In the genomic region with DNA sequence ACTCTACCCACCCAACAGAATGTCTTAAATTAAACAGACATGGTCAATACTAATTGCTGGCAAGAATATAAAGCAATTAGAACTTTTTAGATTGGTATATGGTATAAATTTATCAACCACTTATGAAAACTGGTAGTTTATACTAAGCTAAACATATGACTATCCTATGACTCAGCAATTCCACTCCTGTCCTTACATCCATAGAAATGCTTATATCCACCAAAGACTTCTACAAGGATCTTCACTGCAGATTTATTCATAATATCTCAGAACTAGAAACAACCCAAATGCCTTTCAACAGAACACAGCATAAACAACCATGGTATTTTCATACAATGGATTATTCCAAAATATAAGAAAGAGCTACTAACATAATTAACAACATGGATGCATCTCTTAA, we compare ENCODE assay signal across 15 cellular contexts. TPM values are rescaled to one million over a fixed set of nuclear protein-coding genes. Genes with fewer than 3 reads are reported as not detected.
DNase-seq lines count a peak whose midpoint lies in the region; ATAC-seq, FAIRE-seq and TF ChIP-seq lines count a peak whose summit lies in the region.
"Had no signal": no experiment of that assay in that cellular context is flagged by ENCODE, and none has a peak within 500 bp of the region (broad histone marks: within the 10 kb centered on the region; RNA-seq: fewer than 3 reads in every experiment).

No MANE protein-coding gene starts in this region.

- peaks cover 0 to 5% of the 10 kb centered on the region in 2 donors for H3K9me3 ChIP-seq in CD4-positive, alpha-beta memory T cell (ENCODE audit: control insufficient read depth in 1 of 2, low read length in 2 of 2)
- H3K9me3 ChIP-seq in Karpas-422 (ENCODE audit: low read length) = peaks cover 17% of the 10 kb centered on the region
- H3K9me3 ChIP-seq in K562 (replicated peaks; ENCODE audit: control insufficient read depth, insufficient read depth, low read depth, low read length) = no peaks in the 10 kb centered on the region; the same call in 1 of the 2 replicates

- TF ChIP-seq POLR2A in K562 (conservative IDR thresholded peaks at IDR 0.05) = no peak

- ATAC-seq in K562 (no peak), GM21390 (IDR thresholded peaks at IDR 0.05; ENCODE audit: unreplicated experiment) (no peak)
- ATAC-seq: GM23338 had no signal

- H3K36me3 Mint-ChIP-seq in CD4-positive, alpha-beta memory T cell = peaks cover 56 to 66% of the 10 kb centered on the region in 2 donors

- no peak overlapping the region for H3K4me2 ChIP-seq in Karpas-422 (ENCODE audit: low read depth, low read length, poor library complexity, severe bottlenecking)
- H3K4me2 ChIP-seq in K562 (ENCODE audit: insufficient read depth, low read length) = no peak overlapping the region
- H3K4me2 ChIP-seq: GM23338 had no signal

- POLR2A ChIA-PET in CD4-positive, alpha-beta memory T cell (lab: Charles Lee; ENCODE audit: partially characterized antibody) = no interaction called here
- POLR2A ChIA-PET in K562 (lab: Yijun Ruan, JAX) = interaction anchor here (0.6 to 1.2 kb wide), 3 partner anchors 8 to 220 kb away, joined by 3 read pairs; no protein-coding TSS in a partner anchor

- no peak overlapping the region for H3K9ac ChIP-seq in Karpas-422 (ENCODE audit: low read length)
- no peak overlapping the region for H3K9ac ChIP-seq in K562 (ENCODE audit: insufficient read depth in 1 of 2, low read depth in 2 of 2, low read length in 2 of 2)

- BruUV-seq in K562 (replicated peaks; lab: Mats Ljungman, UMichigan) = no TSS peak

- H3K27me3 ChIP-seq in CD4-positive, alpha-beta memory T cell (ENCODE audit: insufficient read depth, low read length) = no peaks in the 10 kb centered on the region
- no peaks in the 10 kb centered on the region for H3K27me3 ChIP-seq in Karpas-422 (ENCODE audit: low read length)
- no peaks in the 10 kb centered on the region for H3K27me3 ChIP-seq in K562 (ENCODE audit: control insufficient read depth in 2 of 2, insufficient read depth in 2 of 2, low read length in 2 of 2)

- peaks cover 47 to 76% (median 60%) of the 10 kb centered on the region in 4 donors for H3K4me1 Mint-ChIP-seq in CD4-positive, alpha-beta memory T cell

- H3K79me2 ChIP-seq in Karpas-422 (ENCODE audit: low read length) = peaks cover 74% of the 10 kb centered on the region
- peaks cover 53% of the 10 kb centered on the region for H3K79me2 ChIP-seq in K562 (ENCODE audit: control insufficient read depth, insufficient read depth, low read length)

- no peaks in the 10 kb centered on the region for H3K9me1 ChIP-seq in K562 (ENCODE audit: control insufficient read depth, insufficient read depth, low read length)

- H2AFZ ChIP-seq in Karpas-422 (ENCODE audit: low read length) (no peak overlapping the region), K562 (ENCODE audit: low read depth, low read length) (no peak overlapping the region)
- H2AFZ ChIP-seq: GM23338 had no signal

- TF ChIP-seq CTCF in K562 (IDR thresholded peaks at IDR 0.05 in 2 of 3, conservative IDR thresholded peaks at IDR 0.05 in 1 of 3; ENCODE audit: insufficient read depth in 2 of 3, low read depth in 1 of 3, low read length in 3 of 3) (no peak), fibroblast of pulmonary artery (IDR thresholded peaks at IDR 0.05; ENCODE audit: low read length, missing control alignments) (no peak)

- no peak for TF ChIP-seq RAD21 in K562 (CRISPR knock-in tag; conservative IDR thresholded peaks at IDR 0.05 in 1 of 2, IDR thresholded peaks at IDR 0.05 in 1 of 2)

- H3K27ac Mint-ChIP-seq in CD4-positive, alpha-beta memory T cell = peak overlapping the region in 5 of 7 donors; percentile 1 to 74 (median 36)
- H3K27ac Mint-ChIP-seq: activated CD4-positive, alpha-beta T cell treated with anti-CD3 and anti-CD28 coated beads, Interleukin-2, amount 10 ng/mL, durations not matched to agents 7 days and 5 days; activated naive CD8-positive, alpha-beta T cell treated with anti-CD3 and anti-CD28 coated beads for 36 hours; GM23338 had no signal

- no peak overlapping the region for H3K4me3 ChIP-seq in CD4-positive, alpha-beta memory T cell (ENCODE audit: low read length in 2 of 2)
- 0 out of 2 replicates have a peak overlapping the region, but pooled peaks have one; percentile 7 for H3K4me3 ChIP-seq in Karpas-422 (ENCODE audit: low read length)
- H3K4me3 ChIP-seq in K562 = no peak overlapping the region
- no peak overlapping the region for H3K4me3 ChIP-seq in fibroblast of pulmonary artery (replicated peaks; ENCODE audit: low read depth, low read length)
- H3K4me3 ChIP-seq: GM23338 had no signal

- TF ChIP-seq EP300 in K562 (IDR thresholded peaks at IDR 0.05; ENCODE audit: low read length) = no peak

- H3K4me3 Mint-ChIP-seq in CD4-positive, alpha-beta memory T cell = no peak overlapping the region
- H3K4me3 Mint-ChIP-seq: activated CD4-positive, alpha-beta T cell treated with anti-CD3 and anti-CD28 coated beads, Interleukin-2, amount 10 ng/mL, durations not matched to agents 7 days and 5 days; activated naive CD8-positive, alpha-beta T cell treated with anti-CD3 and anti-CD28 coated beads for 36 hours; GM23338 had no signal

- intact Hi-C loops in CD4-positive, alpha-beta memory T cell (cut with micrococcal nuclease) = no loop called here
- intact Hi-C loops in K562 (cut with micrococcal nuclease) = no loop called here

- no peaks in the 10 kb centered on the region for H4K20me1 ChIP-seq in Karpas-422 (ENCODE audit: insufficient read depth, low read depth, low read length)
- H4K20me1 ChIP-seq in K562 (replicated peaks; ENCODE audit: control insufficient read depth, insufficient read depth, low read length) = no peaks in the 10 kb centered on the region

- H3K9me2 ChIP-seq in Karpas-422 (replicated peaks; ENCODE audit: insufficient read depth, low read length) = no peaks in the 10 kb centered on the region

- CTCF ChIA-PET in CD4-positive, alpha-beta memory T cell (lab: Charles Lee; ENCODE audit: partially characterized antibody) = interaction anchor here (1.4 kb wide), 1 partner anchor 11 kb away, joined by 4 read pairs; no protein-coding TSS in a partner anchor
- CTCF ChIA-PET in K562 (lab: Yijun Ruan, JAX; ENCODE audit: low intra/inter-chr PET ratio) = interaction anchor here (0.6 kb wide), 1 partner anchor 361 kb away, joined by 3 read pairs; no protein-coding TSS in a partner anchor

- in situ Hi-C loops in K562 (cut with MboI) = no loop called here

- H3K27ac ChIP-seq in CD4-positive, alpha-beta memory T cell (ENCODE audit: low read depth, low read length) = no peak overlapping the region
- H3K27ac ChIP-seq in Karpas-422 (ENCODE audit: low read length) (no peak overlapping the region), K562 (ENCODE audit: extremely low read depth, low read depth, low read length) (peak overlapping the region; percentile 5; the same call in 1 of the 3 replicates), caudate nucleus (ENCODE audit: low read depth, low read length) (no peak overlapping the region)

- H3K4me1 ChIP-seq in CD4-positive, alpha-beta memory T cell (ENCODE audit: insufficient read depth, low read length) = peaks cover 46% of the 10 kb centered on the region
- H3K4me1 ChIP-seq in Karpas-422 (ENCODE audit: low read length) = peaks cover 14% of the 10 kb centered on the region
- peaks cover 0 to 8% of the 10 kb centered on the region in 2 experiments; a peak in 4 of 5 replicates for H3K4me1 ChIP-seq in K562 (replicated peaks in 1 of 2; ENCODE audit: control insufficient read depth in 2 of 2, insufficient read depth in 2 of 2, low read length in 2 of 2)

- FAIRE-seq in K562 (lab: Jason Lieb, UNC) = no peak

- DNase-seq in CD4-positive, alpha-beta memory T cell = no peak
- no peak for DNase-seq in Karpas-422
- DNase-seq in K562 (ENCODE audit: extremely low read depth in 1 of 4, low spot score in 3 of 4) = no peak
- DNase-seq in fibroblast of pulmonary artery (ENCODE audit: low read depth) = peak; percentile 29
- no peak for DNase-seq in NCI-H345 (lab: John Stamatoyannopoulos, UW)
- DNase-seq in COLO668 (lab: John Stamatoyannopoulos, UW; ENCODE audit: unreplicated experiment) = no peak
- no peak for DNase-seq in caudate nucleus (lab: John Stamatoyannopoulos, UW)
- DNase-seq: activated CD4-positive, alpha-beta T cell treated with anti-CD3 and anti-CD28 coated beads, Interleukin-2, amount 10 ng/mL, durations not matched to agents 7 days and 5 days; activated naive CD8-positive, alpha-beta T cell treated with anti-CD3 and anti-CD28 coated beads for 36 hours; cerebellar nuclear complex; NCI-H1105 treated with DMSO at 0.1 percent for 48 hours; NCI-H774; stimulated activated CD4-positive, alpha-beta T cell treated with anti-CD3 and anti-CD28 coated beads, Interleukin-12 subunit alpha, Interleukin-12 subunit beta, amount 100 ng/mL, for 4 hours had no signal

- no peaks in the 10 kb centered on the region for H3K27me3 Mint-ChIP-seq in CD4-positive, alpha-beta memory T cell
- H3K27me3 Mint-ChIP-seq: activated CD4-positive, alpha-beta T cell treated with anti-CD3 and anti-CD28 coated beads, Interleukin-2, amount 10 ng/mL, durations not matched to agents 7 days and 5 days; activated naive CD8-positive, alpha-beta T cell treated with anti-CD3 and anti-CD28 coated beads for 36 hours had no signal

- H3K9me3 Mint-ChIP-seq in CD4-positive, alpha-beta memory T cell = no peaks in the 10 kb centered on the region

- H3K36me3 ChIP-seq in CD4-positive, alpha-beta memory T cell (ENCODE audit: insufficient read depth, low read length) = peaks cover 17% of the 10 kb centered on the region
- H3K36me3 ChIP-seq in Karpas-422 (ENCODE audit: insufficient read depth, low read length) = peaks cover 71% of the 10 kb centered on the region
- H3K36me3 ChIP-seq in K562 (ENCODE audit: control insufficient read depth, insufficient read depth, low read length) = peaks cover 47% of the 10 kb centered on the region

RNA-seq across cellular contexts. Expression of gene ZNF184, which starts 4.6 kb away (rescaled TPM):
- 10 to 100 TPM; 15.2 to 17.4 TPM for total RNA-seq in CD4-positive, alpha-beta memory T cell
- 10 to 100 TPM in 1 of 2 donors, 1 to 10 TPM in 1; 4.8 to 12.7 TPM for polyA plus RNA-seq in CD4-positive, alpha-beta memory T cell
- total RNA-seq in Karpas-422 (2014; rRNA removed; shearing (Covaris generic); ENCODE audit: low replicate concordance) = 9.5 and 18.8 TPM in 2 replicates
- 6.7 and 29.3 TPM in 2 replicates for total RNA-seq in K562 (2011; cell fraction: chromatin; rRNA removed; ENCODE audit: low replicate concordance)
- total RNA-seq in K562 (2011; cell fraction: nucleolus; rRNA removed) = 3.5 and 7.0 TPM in 2 replicates
- total RNA-seq in K562 (2011; cell fraction: nucleoplasm; rRNA removed) = 6.2 and 9.2 TPM in 2 replicates
- total RNA-seq in K562 (2014; rRNA removed) (10.2 and 11.2 TPM in 2 replicates), K562 (2014; rRNA removed; fragmentation: Illumina TruSeq; extraction: Trizol) (21.6 and 25.5 TPM in 2 replicates), K562 (2015; rRNA removed; fragmentation: Illumina TruSeq; extraction: Trizol) (22.1 and 22.2 TPM in 2 replicates), K562 (2021) (10.7 and 11.0 TPM in 2 replicates)
- polyA plus RNA-seq in K562 (2011; rRNA removed) (11.6 and 13.8 TPM in 2 replicates), K562 (2014; fragmentation: Illumina TruSeq; extraction: Trizol) (12.8 and 16.2 TPM in 2 replicates), K562 (2014; fragmentation: Nextera tagmentation; extraction: Ambion mirVana) (10 to 100 TPM in 1 of 2 experiments, 1 to 10 TPM in 1; 7.6 to 12.8 TPM), K562 (2014; rRNA removed) (7.7 and 9.0 TPM in 2 replicates)
- 1.7 and 4.6 TPM in 2 replicates for polyA plus RNA-seq in K562 (2011; cell fraction: cytosol; rRNA removed)
- 4.5 and 9.0 TPM in 2 replicates for polyA plus RNA-seq in K562 (2011; cell fraction: nucleus; rRNA removed)
- polyA plus RNA-seq in K562 (2012) = 7.6 and 9.3 TPM in 2 replicates
- polyA minus RNA-seq in K562 (2011; rRNA and poly(A)+ RNA removed) = 18.5 and 30.8 TPM in 2 replicates
- polyA minus RNA-seq in K562 (2011; cell fraction: cytosol; rRNA and poly(A)+ RNA removed) = 7.3 and 7.5 TPM in 2 replicates
- polyA minus RNA-seq in K562 (2011; cell fraction: nucleus; rRNA and poly(A)+ RNA removed) = 6.5 and 12.1 TPM in 2 replicates
